14 cellular contexts compared by ENCODE assay signal in genomic region chr12:79692860-79693605, GRCh38. TPM values are rescaled to one million over a fixed set of nuclear protein-coding genes. Genes with fewer than 3 reads are reported as not detected.
A peak's percentile ranks its signal among the peaks of the same experiment; 100 is the strongest.
DNase-seq lines count a peak whose midpoint lies in the region; ATAC-seq and TF ChIP-seq lines count a peak whose summit lies in the region.
"Had no signal": no experiment of that assay in that cellular context is flagged by ENCODE, and none has a peak within 500 bp of the region (broad histone marks: within the 10 kb centered on the region; RNA-seq: fewer than 3 reads in every experiment).

No MANE protein-coding gene starts in this region.

- ATAC-seq in activated naive CD8-positive, alpha-beta T cell treated with anti-CD3 and anti-CD28 coated beads, Interleukin-2, amount 50 U/mL, for 24 hours = no peak
- no peak for ATAC-seq in HG03342 (IDR thresholded peaks at IDR 0.05; ENCODE audit: unreplicated experiment)
- ATAC-seq: activated CD8-positive, alpha-beta T cell treated with anti-CD3 and anti-CD28 coated beads, Interleukin-2, amount 10 ng/mL, durations not matched to agents 7 days and 5 days; left ventricle myocardium superior had no signal

- peaks cover 0 to 7% of the 10 kb centered on the region in 2 donors for H3K4me1 ChIP-seq in duodenal mucosa (ENCODE audit: control insufficient read depth in 1 of 2, insufficient read depth in 2 of 2, low read length in 2 of 2)
- H3K4me1 ChIP-seq in testis = peaks cover 7% of the 10 kb centered on the region

- H3K27ac ChIP-seq in duodenal mucosa (ENCODE audit: low read depth, low read length) (no peak overlapping the region), testis (no peak overlapping the region)

- H3K27me3 Mint-ChIP-seq in nephron progenitor cell (ENCODE audit: low read depth, poor library complexity) = peaks cover 15% of the 10 kb centered on the region
- peaks cover 45% of the 10 kb centered on the region for H3K27me3 Mint-ChIP-seq in activated naive CD8-positive, alpha-beta T cell treated with anti-CD3 and anti-CD28 coated beads, Interleukin-2, amount 50 U/mL, for 24 hours
- peaks cover 39% of the 10 kb centered on the region for H3K27me3 Mint-ChIP-seq in activated CD4-positive, alpha-beta memory T cell treated with anti-CD3 and anti-CD28 coated beads for 36 hours

- intact Hi-C loops in testis (cut with DNase I; ENCODE audit: low total_unique reads) = loop anchor here (5.0 to 10.0 kb wide), 2 partner anchors 138 to 239 kb away; no protein-coding TSS in a partner anchor
- intact Hi-C loops in activated CD4-positive, alpha-beta memory T cell treated with anti-CD3 and anti-CD28 coated beads for 36 hours (cut with micrococcal nuclease) = no loop called here

- H3K9me3 ChIP-seq in duodenal mucosa (ENCODE audit: control insufficient read depth in 1 of 2, low read length in 2 of 2) (no peaks in the 10 kb centered on the region), testis (no peaks in the 10 kb centered on the region)

- no peaks in the 10 kb centered on the region for H3K36me3 Mint-ChIP-seq in nephron progenitor cell (ENCODE audit: low read depth)
- H3K36me3 Mint-ChIP-seq in activated naive CD8-positive, alpha-beta T cell treated with anti-CD3 and anti-CD28 coated beads, Interleukin-2, amount 50 U/mL, for 24 hours (ENCODE audit: low read depth) = no peaks in the 10 kb centered on the region
- H3K36me3 Mint-ChIP-seq in activated CD4-positive, alpha-beta memory T cell treated with anti-CD3 and anti-CD28 coated beads for 36 hours = no peaks in the 10 kb centered on the region

- DNase-seq in AG20443 (ENCODE audit: low spot score) = peak; percentile 14
- peak; percentile 62 for DNase-seq in NCI-H226
- no peak for DNase-seq in nephron progenitor cell
- DNase-seq in activated naive CD8-positive, alpha-beta T cell treated with anti-CD3 and anti-CD28 coated beads, Interleukin-2, amount 50 U/mL, for 24 hours = no peak
- DNase-seq in testis = no peak
- no peak for DNase-seq in activated CD4-positive, alpha-beta memory T cell treated with anti-CD3 and anti-CD28 coated beads for 36 hours
- DNase-seq: activated CD8-positive, alpha-beta T cell treated with anti-CD3 and anti-CD28 coated beads, Interleukin-2, amount 10 ng/mL, durations not matched to agents 7 days and 5 days; activated naive CD4-positive, alpha-beta T cell; C1 segment of cervical spinal cord; left ventricle myocardium superior had no signal

- no peak overlapping the region for H3K27ac Mint-ChIP-seq in nephron progenitor cell
- no peak overlapping the region for H3K27ac Mint-ChIP-seq in activated naive CD8-positive, alpha-beta T cell treated with anti-CD3 and anti-CD28 coated beads, Interleukin-2, amount 50 U/mL, for 24 hours
- H3K27ac Mint-ChIP-seq in activated CD4-positive, alpha-beta memory T cell treated with anti-CD3 and anti-CD28 coated beads for 36 hours = no peak overlapping the region
- H3K27ac Mint-ChIP-seq: activated CD8-positive, alpha-beta T cell treated with anti-CD3 and anti-CD28 coated beads, Interleukin-2, amount 10 ng/mL, durations not matched to agents 7 days and 5 days; dendritic cell treated with granulocyte-macrophage colony-stimulating factor and Interleukin-4, amounts not matched to agents 40 ng/mL and 50 ng/mL, for 4 days; T-helper 2 cell treated with Interferon-gamma antibody and Interleukin-4, amounts not matched to agents 5 μg/mL and 100 μg/mL, for 36 hours had no signal

- H3K9me3 Mint-ChIP-seq in nephron progenitor cell = no peaks in the 10 kb centered on the region
- no peaks in the 10 kb centered on the region for H3K9me3 Mint-ChIP-seq in activated naive CD8-positive, alpha-beta T cell treated with anti-CD3 and anti-CD28 coated beads, Interleukin-2, amount 50 U/mL, for 24 hours
- H3K9me3 Mint-ChIP-seq in activated CD4-positive, alpha-beta memory T cell treated with anti-CD3 and anti-CD28 coated beads for 36 hours = no peaks in the 10 kb centered on the region
- H3K9me3 Mint-ChIP-seq: dendritic cell treated with granulocyte-macrophage colony-stimulating factor and Interleukin-4, amounts not matched to agents 40 ng/mL and 50 ng/mL, for 4 days; T-helper 2 cell treated with Interferon-gamma antibody and Interleukin-4, amounts not matched to agents 5 μg/mL and 100 μg/mL, for 36 hours had no signal

- no peaks in the 10 kb centered on the region for H3K36me3 ChIP-seq in duodenal mucosa (ENCODE audit: control insufficient read depth in 1 of 2, insufficient read depth in 2 of 2, low read length in 2 of 2)
- H3K36me3 ChIP-seq in testis (ENCODE audit: low read depth, missing control alignments) = no peaks in the 10 kb centered on the region

- peak overlapping the region in 1 of 2 donors; percentile 57 for H3K9ac ChIP-seq in duodenal mucosa (ENCODE audit: low read depth in 1 of 2, low read length in 2 of 2)

- TF ChIP-seq CTCF in nephron progenitor cell (IDR thresholded peaks at IDR 0.05) (no peak), testis (IDR thresholded peaks at IDR 0.05) (no peak)

- peak overlapping the region; percentile 29 to 65 for H3K4me3 ChIP-seq in duodenal mucosa (ENCODE audit: low read depth in 1 of 2, low read length in 2 of 2)
- H3K4me3 ChIP-seq in testis = no peak overlapping the region

- H3K4me3 Mint-ChIP-seq in nephron progenitor cell = peak overlapping the region; percentile 91
- no peak overlapping the region for H3K4me3 Mint-ChIP-seq in activated naive CD8-positive, alpha-beta T cell treated with anti-CD3 and anti-CD28 coated beads, Interleukin-2, amount 50 U/mL, for 24 hours
- H3K4me3 Mint-ChIP-seq in activated CD4-positive, alpha-beta memory T cell treated with anti-CD3 and anti-CD28 coated beads for 36 hours = no peak overlapping the region
- H3K4me3 Mint-ChIP-seq: activated CD8-positive, alpha-beta T cell treated with anti-CD3 and anti-CD28 coated beads, Interleukin-2, amount 10 ng/mL, durations not matched to agents 7 days and 5 days; dendritic cell treated with granulocyte-macrophage colony-stimulating factor and Interleukin-4, amounts not matched to agents 40 ng/mL and 50 ng/mL, for 4 days; T-helper 2 cell treated with Interferon-gamma antibody and Interleukin-4, amounts not matched to agents 5 μg/mL and 100 μg/mL, for 36 hours had no signal

- peaks cover 25% of the 10 kb centered on the region for H3K4me1 Mint-ChIP-seq in nephron progenitor cell
- H3K4me1 Mint-ChIP-seq in activated naive CD8-positive, alpha-beta T cell treated with anti-CD3 and anti-CD28 coated beads, Interleukin-2, amount 50 U/mL, for 24 hours = peaks cover 16% of the 10 kb centered on the region
- peaks cover 9% of the 10 kb centered on the region for H3K4me1 Mint-ChIP-seq in activated CD4-positive, alpha-beta memory T cell treated with anti-CD3 and anti-CD28 coated beads for 36 hours (ENCODE audit: low read depth)

- H3K27me3 ChIP-seq in duodenal mucosa (ENCODE audit: control insufficient read depth in 1 of 2, insufficient read depth in 2 of 2, low read length in 2 of 2) (peaks cover 0 to 7% of the 10 kb centered on the region in 2 donors), testis (no peaks in the 10 kb centered on the region)

- POLR2A ChIA-PET in activated CD4-positive, alpha-beta memory T cell treated with anti-CD3 and anti-CD28 coated beads for 36 hours (lab: Charles Lee) = no interaction called here

- TF ChIP-seq POLR2A in testis (IDR thresholded peaks at IDR 0.05) = no peak

- 50 to 60% methylated on average over 6 of the region's 6 CpGs for WGBS in testis, 2 donors

- CTCF ChIA-PET in activated CD4-positive, alpha-beta memory T cell treated with anti-CD3 and anti-CD28 coated beads for 36 hours (lab: Charles Lee) = no interaction called here

RNA-seq across cellular contexts. Expression of gene PAWR, which starts 2.3 kb away (rescaled TPM):
- 10 to 100 TPM; 50.2 to 59.2 TPM for total RNA-seq in testis
- 37.2 TPM for polyA plus RNA-seq in testis (ENCODE audit: insufficient read depth, low read depth, low replicate concordance)
- 1 to 10 TPM; 4.6 to 5.3 TPM for total RNA-seq in activated CD4-positive, alpha-beta memory T cell treated with anti-CD3 and anti-CD28 coated beads for 36 hours

Comparison
In these comparisons a context has a peak if more than half of its experiments do, and no peak if none do; other contexts are left out.
1. DNase-seq: peak in AG20443 (single experiment) and NCI-H226 (single experiment); none in nephron progenitor cell (single experiment), activated naive CD8-positive, alpha-beta T cell treated with anti-CD3 and anti-CD28 coated beads, Interleukin-2, amount 50 U/mL, for 24 hours (single experiment), testis (single experiment) and activated CD4-positive, alpha-beta memory T cell treated with anti-CD3 and anti-CD28 coated beads for 36 hours (single experiment).
2. H3K4me3 ChIP-seq: peak in duodenal mucosa (2 of 2); none in testis (0 of 2).
3. RNA of gene PAWR, which starts 2.3 kb away (total RNA-seq): 50.2 to 59.2 TPM in testis; 4.6 to 5.3 TPM in activated CD4-positive, alpha-beta memory T cell treated with anti-CD3 and anti-CD28 coated beads for 36 hours; every median in the first group is over 4 times any median in the second.